ENCODE assay signal across 9 cellular contexts in genomic region chr6:33578164-33578563, GRCh38. TPM values are rescaled to one million over a fixed set of nuclear protein-coding genes. Genes with fewer than 3 reads are reported as not detected.
DNase-seq lines count a peak whose midpoint lies in the region; ATAC-seq and TF ChIP-seq lines count a peak whose summit lies in the region.
"Had no signal": no experiment of that assay in that cellular context is flagged by ENCODE, and none has a peak within 500 bp of the region (broad histone marks: within the 10 kb centered on the region; RNA-seq: fewer than 3 reads in every experiment).

No MANE protein-coding gene starts in this region.

- H3K27ac Mint-ChIP-seq in activated naive CD8-positive, alpha-beta T cell treated with anti-CD3 and anti-CD28 coated beads for 36 hours, result peak overlapping the region; percentile 95

- peak overlapping the region; percentile 6 for H3K4me3 ChIP-seq in mucosa of descending colon

- no peak for TF ChIP-seq CTCF in mucosa of descending colon (IDR thresholded peaks at IDR 0.05)

- no peaks in the 10 kb centered on the region for H3K9me3 ChIP-seq in mucosa of descending colon

- H3K4me3 Mint-ChIP-seq in activated naive CD8-positive, alpha-beta T cell treated with anti-CD3 and anti-CD28 coated beads for 36 hours, result peak overlapping the region; percentile 98

- peaks cover 17% of the 10 kb centered on the region for H3K4me1 ChIP-seq in mucosa of descending colon (ENCODE audit: low read depth)

- intact Hi-C loops in mucosa of descending colon (cut with DNase I, micrococcal nuclease), result no loop called here

- peaks cover 24% of the 10 kb centered on the region for H3K4me1 Mint-ChIP-seq in activated naive CD8-positive, alpha-beta T cell treated with anti-CD3 and anti-CD28 coated beads for 36 hours

- peak; percentile 24 for DNase-seq in stimulated activated CD4-positive, alpha-beta T cell treated with anti-CD3 and anti-CD28 coated beads, Interleukin-4, amount 100 ng/mL, for 24 hours
- no peak for DNase-seq in stimulated activated CD4-positive, alpha-beta T cell treated with anti-CD3 and anti-CD28 coated beads, Interleukin-2, amount 100 ng/mL, for 48 hours
- DNase-seq in activated naive CD8-positive, alpha-beta T cell treated with anti-CD3 and anti-CD28 coated beads for 36 hours, result no peak
- DNase-seq in mucosa of descending colon (peak in 1 of 3 donors; percentile 54), NOMO-1 treated with DMSO at 0.1 percent for 48 hours (lab: John Stamatoyannopoulos, UW; ENCODE audit: unreplicated experiment) (no peak), NCI-H774 (lab: John Stamatoyannopoulos, UW) (no peak), DMS79 treated with DMSO at 0.1 percent for 48 hours (lab: John Stamatoyannopoulos, UW) (no peak), iPS-NIHi11 (ENCODE audit: low spot score) (no peak)
- DNase-seq: SIG-M5 had no signal

- H3K9me3 Mint-ChIP-seq in activated naive CD8-positive, alpha-beta T cell treated with anti-CD3 and anti-CD28 coated beads for 36 hours, result no peaks in the 10 kb centered on the region

- H3K36me3 Mint-ChIP-seq in activated naive CD8-positive, alpha-beta T cell treated with anti-CD3 and anti-CD28 coated beads for 36 hours, result peaks cover 13% of the 10 kb centered on the region

- no peak for ATAC-seq in mucosa of descending colon

- no peaks in the 10 kb centered on the region for H3K27me3 Mint-ChIP-seq in activated naive CD8-positive, alpha-beta T cell treated with anti-CD3 and anti-CD28 coated beads for 36 hours

- H3K36me3 ChIP-seq in mucosa of descending colon (ENCODE audit: low read depth), result peaks cover 6% of the 10 kb centered on the region

RNA-seq across cellular contexts. Expression of gene BAK1, which starts 1.9 kb away (rescaled TPM):
- total RNA-seq in activated naive CD8-positive, alpha-beta T cell treated with anti-CD3 and anti-CD28 coated beads for 36 hours, result 10 to 100 TPM; 32.0 to 34.3 TPM
- 10 to 100 TPM; 57.1 to 97.9 (median 90.5) TPM for total RNA-seq in mucosa of descending colon

RNA-seq across cellular contexts. Expression of gene ITPR3, which starts 43.0 kb away (rescaled TPM):
- total RNA-seq in activated naive CD8-positive, alpha-beta T cell treated with anti-CD3 and anti-CD28 coated beads for 36 hours, result 10 to 100 TPM; 35.5 to 36.6 TPM
- 100 to 1,000 TPM in 2 of 3 donors, 10 to 100 TPM in 1; 60.2 to 111 (median 103) TPM for total RNA-seq in mucosa of descending colon
